In genomic region chr7:102493220-102493935, GRCh38 we compare ENCODE assay signal across 6 cellular contexts. TPM values are rescaled to one million over a fixed set of nuclear protein-coding genes. Genes with fewer than 3 reads are reported as not detected.
DNase-seq lines count a peak whose midpoint lies in the region; ATAC-seq and TF ChIP-seq lines count a peak whose summit lies in the region.
"Not testable (repeated sequence)": the region's sequence is repeated elsewhere in the genome, so short reads cannot be mapped to it uniquely, and the experiment has no call there.

No MANE protein-coding gene starts in this region.

- H3K27ac Mint-ChIP-seq in activated CD4-positive, alpha-beta memory T cell treated with anti-CD3 and anti-CD28 coated beads for 36 hours: not testable (repeated sequence)

- H3K27me3 ChIP-seq in heart left ventricle, gastrocnemius medialis: not testable (repeated sequence)

- H3K4me3 ChIP-seq in heart left ventricle, gastrocnemius medialis: not testable (repeated sequence)

- not testable (repeated sequence) for H3K4me1 Mint-ChIP-seq in activated CD4-positive, alpha-beta memory T cell treated with anti-CD3 and anti-CD28 coated beads for 36 hours (ENCODE audit: low read depth)

- not testable (repeated sequence) for H3K9me3 Mint-ChIP-seq in activated CD4-positive, alpha-beta memory T cell treated with anti-CD3 and anti-CD28 coated beads for 36 hours

- peak; percentile 53 for ATAC-seq in GM18511 (IDR thresholded peaks at IDR 0.05; ENCODE audit: unreplicated experiment)
- peak; percentile 30 for ATAC-seq in GM21737 (IDR thresholded peaks at IDR 0.05; ENCODE audit: unreplicated experiment)
- peak; percentile 40 for ATAC-seq in HG03135 (IDR thresholded peaks at IDR 0.05; ENCODE audit: unreplicated experiment)
- peak; percentile 65 to 81 (median 74) for ATAC-seq in heart left ventricle
- peak; percentile 84 to 88 for ATAC-seq in gastrocnemius medialis

- not testable (repeated sequence) for H3K9me3 ChIP-seq in heart left ventricle, gastrocnemius medialis

- peak; percentile 28 for DNase-seq in activated CD4-positive, alpha-beta memory T cell treated with anti-CD3 and anti-CD28 coated beads for 36 hours
- DNase-seq in heart left ventricle, gastrocnemius medialis: not testable (repeated sequence)

- intact Hi-C loops in activated CD4-positive, alpha-beta memory T cell treated with anti-CD3 and anti-CD28 coated beads for 36 hours (cut with micrococcal nuclease); heart left ventricle (cut with DNase I); gastrocnemius medialis (cut with DNase I; ENCODE audit: low total_unique reads): not testable (repeated sequence)

- not testable (repeated sequence) for H3K4me1 ChIP-seq in heart left ventricle, gastrocnemius medialis

- not testable (repeated sequence) for H3K36me3 Mint-ChIP-seq in activated CD4-positive, alpha-beta memory T cell treated with anti-CD3 and anti-CD28 coated beads for 36 hours

- not testable (repeated sequence) for TF ChIP-seq POLR2A in heart left ventricle (IDR thresholded peaks at IDR 0.05); gastrocnemius medialis (IDR thresholded peaks at IDR 0.05)

- WGBS in heart left ventricle, 4 donors: no CpG with 5 or more reads among the region's 33 CpGs

- POLR2A ChIA-PET in activated CD4-positive, alpha-beta memory T cell treated with anti-CD3 and anti-CD28 coated beads for 36 hours (lab: Charles Lee): not testable (repeated sequence)

- CTCF ChIA-PET in activated CD4-positive, alpha-beta memory T cell treated with anti-CD3 and anti-CD28 coated beads for 36 hours (lab: Charles Lee): not testable (repeated sequence)

- in situ Hi-C loops in gastrocnemius medialis (cut with MboI; ENCODE audit: low sequenced_read_pairs in 4 of 4): not testable (repeated sequence)

- H3K27ac ChIP-seq in heart left ventricle: not testable (repeated sequence)
- peak overlapping the region in 1 of 4 donors; percentile 61 for H3K27ac ChIP-seq in gastrocnemius medialis

- not testable (repeated sequence) for H3K36me3 ChIP-seq in heart left ventricle, gastrocnemius medialis

- H3K4me3 Mint-ChIP-seq in activated CD4-positive, alpha-beta memory T cell treated with anti-CD3 and anti-CD28 coated beads for 36 hours: not testable (repeated sequence)

- H3K27me3 Mint-ChIP-seq in activated CD4-positive, alpha-beta memory T cell treated with anti-CD3 and anti-CD28 coated beads for 36 hours: not testable (repeated sequence)

- not testable (repeated sequence) for TF ChIP-seq CTCF in heart left ventricle (IDR thresholded peaks at IDR 0.05); gastrocnemius medialis (IDR thresholded peaks at IDR 0.05 in 4 of 5, conservative IDR thresholded peaks at IDR 0.05 in 1 of 5)

RNA-seq across cellular contexts. Expression of gene POLR2J, which starts 14.7 kb away (rescaled TPM):
- total RNA-seq in activated CD4-positive, alpha-beta memory T cell treated with anti-CD3 and anti-CD28 coated beads for 36 hours: 10 to 100 TPM; 44.4 to 44.7 TPM
- total RNA-seq in heart left ventricle (10 to 100 TPM; 34.4 to 72.9 (median 47.4) TPM), gastrocnemius medialis (10 to 100 TPM; 25.7 to 67.9 (median 51.6) TPM)
- polyA plus RNA-seq in heart left ventricle: 100 to 1,000 TPM in 1 of 2 donors, 10 to 100 TPM in 1; 86.3 to 227 TPM

RNA-seq across cellular contexts. Expression of gene RASA4B, which starts 24.2 kb away (rescaled TPM):
- 10 to 100 TPM; 10.2 to 10.4 TPM for total RNA-seq in activated CD4-positive, alpha-beta memory T cell treated with anti-CD3 and anti-CD28 coated beads for 36 hours
- total RNA-seq in heart left ventricle: 10 to 100 TPM in 2 of 9 donors, 1 to 10 TPM in 7; 3.3 to 28.1 (median 7.1) TPM
- 1 to 10 TPM; 2.7 to 3.2 TPM for polyA plus RNA-seq in heart left ventricle
- 100 to 1,000 TPM in 2 of 4 donors, 10 to 100 TPM in 2; 38.0 to 127 (median 86.0) TPM for total RNA-seq in gastrocnemius medialis

RNA-seq across cellular contexts. Expression of gene LRWD1, which starts 28.6 kb away (rescaled TPM):
- 10 to 100 TPM; 16.4 to 20.0 TPM for total RNA-seq in activated CD4-positive, alpha-beta memory T cell treated with anti-CD3 and anti-CD28 coated beads for 36 hours
- 10 to 100 TPM in 4 of 9 donors, 1 to 10 TPM in 5; 7.6 to 24.9 (median 9.7) TPM for total RNA-seq in heart left ventricle
- 10 to 100 TPM in 1 of 2 donors, 1 to 10 TPM in 1; 4.7 to 26.4 TPM for polyA plus RNA-seq in heart left ventricle
- total RNA-seq in gastrocnemius medialis: 10 to 100 TPM in 3 of 4 donors, 1 to 10 TPM in 1; 7.5 to 24.5 (median 18.0) TPM

RNA-seq across cellular contexts. Expression of gene ALKBH4, which starts 28.7 kb away (rescaled TPM):
- total RNA-seq in activated CD4-positive, alpha-beta memory T cell treated with anti-CD3 and anti-CD28 coated beads for 36 hours: 1 to 10 TPM; 7.7 to 7.8 TPM
- total RNA-seq in heart left ventricle: 10 to 100 TPM in 2 of 9 donors, 1 to 10 TPM in 7; 4.9 to 19.4 (median 6.5) TPM
- polyA plus RNA-seq in heart left ventricle: 1 to 10 TPM; 6.8 to 7.9 TPM
- total RNA-seq in gastrocnemius medialis: 10 to 100 TPM in 2 of 4 donors, 1 to 10 TPM in 2; 8.7 to 15.1 (median 10.9) TPM

RNA-seq across cellular contexts. Expression of gene UPK3BL2, which starts 50.1 kb away (rescaled TPM):
- total RNA-seq in activated CD4-positive, alpha-beta memory T cell treated with anti-CD3 and anti-CD28 coated beads for 36 hours: 1 to 10 TPM; 5.8 to 8.2 TPM
- 10 to 100 TPM in 2 of 9 donors, 1 to 10 TPM in 7; 1.9 to 20.6 (median 5.7) TPM for total RNA-seq in heart left ventricle
- 1 to 10 TPM; 1.2 to 5.8 TPM for polyA plus RNA-seq in heart left ventricle
- 1 to 10 TPM in 2 of 4 donors, not detected in 2; 1.6 to 3.0 TPM for total RNA-seq in gastrocnemius medialis

Comparison
In these comparisons a context has a peak if more than half of its experiments do, and no peak if none do; other contexts are left out.
1. ATAC-seq: peak in every context shown above with its lines; median percentile 86 in gastrocnemius medialis; 74 in heart left ventricle; 53 in GM18511; 40 in HG03135; 30 in GM21737.